1 cellular context compared by ENCODE assay signal in the genomic region with DNA sequence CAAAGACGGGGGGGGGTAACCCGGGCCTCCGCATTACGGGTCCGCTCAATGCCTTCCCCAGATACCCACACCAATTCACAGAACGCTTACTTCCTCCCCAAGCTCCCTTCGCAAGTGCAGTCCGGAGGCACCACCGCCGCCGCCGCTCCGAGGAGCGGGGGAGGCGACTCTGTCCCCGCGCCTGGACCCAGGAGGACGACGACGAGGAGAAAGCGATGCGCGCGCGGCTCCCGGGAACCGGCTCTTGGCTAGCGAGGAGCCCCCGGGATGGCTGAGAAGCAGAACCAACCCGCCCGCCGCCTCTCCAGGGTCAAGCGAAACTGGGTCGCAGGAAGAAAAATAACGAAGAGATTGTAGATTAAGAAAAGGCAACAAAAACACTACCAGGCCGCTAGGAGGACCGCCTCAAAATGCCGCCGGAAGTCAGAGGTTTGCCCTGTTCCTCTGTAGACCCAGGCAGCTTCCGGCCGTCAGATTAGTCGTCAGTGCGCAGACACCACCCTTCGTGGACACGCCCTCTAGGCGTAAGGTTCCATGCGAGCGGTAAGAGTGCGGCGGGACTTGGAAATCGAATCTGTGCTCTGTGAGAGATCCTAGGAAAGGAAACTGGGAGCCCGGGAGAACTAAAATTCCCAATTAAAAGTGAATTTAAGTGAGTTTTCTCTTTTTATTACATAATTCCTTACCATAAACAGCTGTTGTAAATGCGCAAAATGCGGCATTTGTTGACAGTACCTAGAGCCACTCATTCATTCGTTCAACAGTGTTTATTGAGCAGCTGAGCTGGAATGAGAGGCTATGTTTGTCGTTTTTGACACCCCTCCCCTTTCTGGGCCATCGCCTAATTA.
TF ChIP-seq lines count a peak whose summit lies in the region.

A gene with protein sequence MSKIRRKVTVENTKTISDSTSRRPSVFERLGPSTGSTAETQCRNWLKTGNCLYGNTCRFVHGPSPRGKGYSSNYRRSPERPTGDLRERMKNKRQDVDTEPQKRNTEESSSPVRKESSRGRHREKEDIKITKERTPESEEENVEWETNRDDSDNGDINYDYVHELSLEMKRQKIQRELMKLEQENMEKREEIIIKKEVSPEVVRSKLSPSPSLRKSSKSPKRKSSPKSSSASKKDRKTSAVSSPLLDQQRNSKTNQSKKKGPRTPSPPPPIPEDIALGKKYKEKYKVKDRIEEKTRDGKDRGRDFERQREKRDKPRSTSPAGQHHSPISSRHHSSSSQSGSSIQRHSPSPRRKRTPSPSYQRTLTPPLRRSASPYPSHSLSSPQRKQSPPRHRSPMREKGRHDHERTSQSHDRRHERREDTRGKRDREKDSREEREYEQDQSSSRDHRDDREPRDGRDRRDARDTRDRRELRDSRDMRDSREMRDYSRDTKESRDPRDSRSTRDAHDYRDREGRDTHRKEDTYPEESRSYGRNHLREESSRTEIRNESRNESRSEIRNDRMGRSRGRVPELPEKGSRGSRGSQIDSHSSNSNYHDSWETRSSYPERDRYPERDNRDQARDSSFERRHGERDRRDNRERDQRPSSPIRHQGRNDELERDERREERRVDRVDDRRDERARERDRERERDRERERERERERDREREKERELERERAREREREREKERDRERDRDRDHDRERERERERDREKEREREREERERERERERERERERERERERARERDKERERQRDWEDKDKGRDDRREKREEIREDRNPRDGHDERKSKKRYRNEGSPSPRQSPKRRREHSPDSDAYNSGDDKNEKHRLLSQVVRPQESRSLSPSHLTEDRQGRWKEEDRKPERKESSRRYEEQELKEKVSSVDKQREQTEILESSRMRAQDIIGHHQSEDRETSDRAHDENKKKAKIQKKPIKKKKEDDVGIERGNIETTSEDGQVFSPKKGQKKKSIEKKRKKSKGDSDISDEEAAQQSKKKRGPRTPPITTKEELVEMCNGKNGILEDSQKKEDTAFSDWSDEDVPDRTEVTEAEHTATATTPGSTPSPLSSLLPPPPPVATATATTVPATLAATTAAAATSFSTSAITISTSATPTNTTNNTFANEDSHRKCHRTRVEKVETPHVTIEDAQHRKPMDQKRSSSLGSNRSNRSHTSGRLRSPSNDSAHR (N-terminal part only) (minus strand): TSS at position 433 of the 848 bp plus-strand sequence. CDS start 7,239 bp downstream, outside the sequence.

TF ChIP-seq in HEK293, 187 proteins besides CTCF, POLR2A, EP300 and RAD21 (continued from another document and continues in another):
- TF ChIP-seq ZNF571 (tag by site-specific recombination; IDR thresholded peaks at IDR 0.05) (no peak), ZNF701 (tag by site-specific recombination; IDR thresholded peaks at IDR 0.05) (no peak), ZNF549 (tag by site-specific recombination; IDR thresholded peaks at IDR 0.05) (no peak), SP3 (tag by site-specific recombination; IDR thresholded peaks at IDR 0.05) (peak; percentile 67), ZNF747 (tag by site-specific recombination; IDR thresholded peaks at IDR 0.05) (no peak), ZNF292 (tag by site-specific recombination; IDR thresholded peaks at IDR 0.05; ENCODE audit: borderline replicate concordance, low read depth) (no peak), MEIS1 (CRISPR knock-in tag; IDR thresholded peaks at IDR 0.05; ENCODE audit: borderline replicate concordance) (no peak), ZNF626 (tag by site-specific recombination; IDR thresholded peaks at IDR 0.05) (no peak), GLIS1 (tag by site-specific recombination; IDR thresholded peaks at IDR 0.05) (no peak), OVOL3 (tag by site-specific recombination; IDR thresholded peaks at IDR 0.05) (no peak), SETDB1 (IDR thresholded peaks at IDR 0.05; ENCODE audit: insufficient read length, low read length) (no peak), ZNF266 (tag by site-specific recombination; IDR thresholded peaks at IDR 0.05; ENCODE audit: low read depth) (no peak), ZNF629 (tag by site-specific recombination; IDR thresholded peaks at IDR 0.05) (peak; percentile 82), ZNF843 (tag by site-specific recombination; IDR thresholded peaks at IDR 0.05) (no peak), ZNF391 (tag by site-specific recombination; IDR thresholded peaks at IDR 0.05; ENCODE audit: borderline replicate concordance, low read depth) (no peak)
- TF ChIP-seq, protein P1, sequence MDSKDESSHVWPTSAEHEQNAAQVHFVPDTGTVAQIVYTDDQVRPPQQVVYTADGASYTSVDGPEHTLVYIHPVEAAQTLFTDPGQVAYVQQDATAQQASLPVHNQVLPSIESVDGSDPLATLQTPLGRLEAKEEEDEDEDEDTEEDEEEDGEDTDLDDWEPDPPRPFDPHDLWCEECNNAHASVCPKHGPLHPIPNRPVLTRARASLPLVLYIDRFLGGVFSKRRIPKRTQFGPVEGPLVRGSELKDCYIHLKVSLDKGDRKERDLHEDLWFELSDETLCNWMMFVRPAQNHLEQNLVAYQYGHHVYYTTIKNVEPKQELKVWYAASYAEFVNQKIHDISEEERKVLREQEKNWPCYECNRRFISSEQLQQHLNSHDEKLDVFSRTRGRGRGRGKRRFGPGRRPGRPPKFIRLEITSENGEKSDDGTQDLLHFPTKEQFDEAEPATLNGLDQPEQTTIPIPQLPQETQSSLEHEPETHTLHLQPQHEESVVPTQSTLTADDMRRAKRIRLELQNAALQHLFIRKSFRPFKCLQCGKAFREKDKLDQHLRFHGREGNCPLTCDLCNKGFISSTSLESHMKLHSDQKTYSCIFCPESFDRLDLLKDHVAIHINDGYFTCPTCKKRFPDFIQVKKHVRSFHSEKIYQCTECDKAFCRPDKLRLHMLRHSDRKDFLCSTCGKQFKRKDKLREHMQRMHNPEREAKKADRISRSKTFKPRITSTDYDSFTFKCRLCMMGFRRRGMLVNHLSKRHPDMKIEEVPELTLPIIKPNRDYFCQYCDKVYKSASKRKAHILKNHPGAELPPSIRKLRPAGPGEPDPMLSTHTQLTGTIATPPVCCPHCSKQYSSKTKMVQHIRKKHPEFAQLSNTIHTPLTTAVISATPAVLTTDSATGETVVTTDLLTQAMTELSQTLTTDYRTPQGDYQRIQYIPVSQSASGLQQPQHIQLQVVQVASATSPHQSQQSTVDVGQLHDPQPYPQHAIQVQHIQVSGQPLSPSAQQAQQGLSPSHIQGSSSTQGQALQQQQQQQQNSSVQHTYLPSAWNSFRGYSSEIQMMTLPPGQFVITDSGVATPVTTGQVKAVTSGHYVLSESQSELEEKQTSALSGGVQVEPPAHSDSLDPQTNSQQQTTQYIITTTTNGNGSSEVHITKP (tag by site-specific recombination; IDR thresholded peaks at IDR 0.05) = peak; percentile 43; the same call in 1 of the 2 replicates
- TF ChIP-seq, protein P2, sequence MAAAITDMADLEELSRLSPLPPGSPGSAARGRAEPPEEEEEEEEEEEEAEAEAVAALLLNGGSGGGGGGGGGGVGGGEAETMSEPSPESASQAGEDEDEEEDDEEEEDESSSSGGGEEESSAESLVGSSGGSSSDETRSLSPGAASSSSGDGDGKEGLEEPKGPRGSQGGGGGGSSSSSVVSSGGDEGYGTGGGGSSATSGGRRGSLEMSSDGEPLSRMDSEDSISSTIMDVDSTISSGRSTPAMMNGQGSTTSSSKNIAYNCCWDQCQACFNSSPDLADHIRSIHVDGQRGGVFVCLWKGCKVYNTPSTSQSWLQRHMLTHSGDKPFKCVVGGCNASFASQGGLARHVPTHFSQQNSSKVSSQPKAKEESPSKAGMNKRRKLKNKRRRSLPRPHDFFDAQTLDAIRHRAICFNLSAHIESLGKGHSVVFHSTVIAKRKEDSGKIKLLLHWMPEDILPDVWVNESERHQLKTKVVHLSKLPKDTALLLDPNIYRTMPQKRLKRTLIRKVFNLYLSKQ (tag by site-specific recombination; IDR thresholded peaks at IDR 0.05; ENCODE audit: borderline replicate concordance) = no peak
- TF ChIP-seq, protein P3, sequence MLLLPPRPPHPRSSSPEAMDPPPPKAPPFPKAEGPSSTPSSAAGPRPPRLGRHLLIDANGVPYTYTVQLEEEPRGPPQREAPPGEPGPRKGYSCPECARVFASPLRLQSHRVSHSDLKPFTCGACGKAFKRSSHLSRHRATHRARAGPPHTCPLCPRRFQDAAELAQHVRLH (tag by site-specific recombination; IDR thresholded peaks at IDR 0.05) = peak; percentile 43; the same call in 1 of the 2 replicates
- TF ChIP-seq, protein P4, sequence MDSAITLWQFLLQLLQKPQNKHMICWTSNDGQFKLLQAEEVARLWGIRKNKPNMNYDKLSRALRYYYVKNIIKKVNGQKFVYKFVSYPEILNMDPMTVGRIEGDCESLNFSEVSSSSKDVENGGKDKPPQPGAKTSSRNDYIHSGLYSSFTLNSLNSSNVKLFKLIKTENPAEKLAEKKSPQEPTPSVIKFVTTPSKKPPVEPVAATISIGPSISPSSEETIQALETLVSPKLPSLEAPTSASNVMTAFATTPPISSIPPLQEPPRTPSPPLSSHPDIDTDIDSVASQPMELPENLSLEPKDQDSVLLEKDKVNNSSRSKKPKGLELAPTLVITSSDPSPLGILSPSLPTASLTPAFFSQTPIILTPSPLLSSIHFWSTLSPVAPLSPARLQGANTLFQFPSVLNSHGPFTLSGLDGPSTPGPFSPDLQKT (IDR thresholded peaks at IDR 0.05; ENCODE audit: borderline replicate concordance, low read depth, low read length) = no peak
- TF ChIP-seq, protein P5, sequence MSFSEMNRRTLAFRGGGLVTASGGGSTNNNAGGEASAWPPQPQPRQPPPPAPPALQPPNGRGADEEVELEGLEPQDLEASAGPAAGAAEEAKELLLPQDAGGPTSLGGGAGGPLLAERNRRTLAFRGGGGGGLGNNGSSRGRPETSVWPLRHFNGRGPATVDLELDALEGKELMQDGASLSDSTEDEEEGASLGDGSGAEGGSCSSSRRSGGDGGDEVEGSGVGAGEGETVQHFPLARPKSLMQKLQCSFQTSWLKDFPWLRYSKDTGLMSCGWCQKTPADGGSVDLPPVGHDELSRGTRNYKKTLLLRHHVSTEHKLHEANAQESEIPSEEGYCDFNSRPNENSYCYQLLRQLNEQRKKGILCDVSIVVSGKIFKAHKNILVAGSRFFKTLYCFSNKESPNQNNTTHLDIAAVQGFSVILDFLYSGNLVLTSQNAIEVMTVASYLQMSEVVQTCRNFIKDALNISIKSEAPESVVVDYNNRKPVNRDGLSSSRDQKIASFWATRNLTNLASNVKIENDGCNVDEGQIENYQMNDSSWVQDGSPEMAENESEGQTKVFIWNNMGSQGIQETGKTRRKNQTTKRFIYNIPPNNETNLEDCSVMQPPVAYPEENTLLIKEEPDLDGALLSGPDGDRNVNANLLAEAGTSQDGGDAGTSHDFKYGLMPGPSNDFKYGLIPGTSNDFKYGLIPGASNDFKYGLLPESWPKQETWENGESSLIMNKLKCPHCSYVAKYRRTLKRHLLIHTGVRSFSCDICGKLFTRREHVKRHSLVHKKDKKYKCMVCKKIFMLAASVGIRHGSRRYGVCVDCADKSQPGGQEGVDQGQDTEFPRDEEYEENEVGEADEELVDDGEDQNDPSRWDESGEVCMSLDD (tag by site-specific recombination; IDR thresholded peaks at IDR 0.05) = no peak
- TF ChIP-seq, protein P6, sequence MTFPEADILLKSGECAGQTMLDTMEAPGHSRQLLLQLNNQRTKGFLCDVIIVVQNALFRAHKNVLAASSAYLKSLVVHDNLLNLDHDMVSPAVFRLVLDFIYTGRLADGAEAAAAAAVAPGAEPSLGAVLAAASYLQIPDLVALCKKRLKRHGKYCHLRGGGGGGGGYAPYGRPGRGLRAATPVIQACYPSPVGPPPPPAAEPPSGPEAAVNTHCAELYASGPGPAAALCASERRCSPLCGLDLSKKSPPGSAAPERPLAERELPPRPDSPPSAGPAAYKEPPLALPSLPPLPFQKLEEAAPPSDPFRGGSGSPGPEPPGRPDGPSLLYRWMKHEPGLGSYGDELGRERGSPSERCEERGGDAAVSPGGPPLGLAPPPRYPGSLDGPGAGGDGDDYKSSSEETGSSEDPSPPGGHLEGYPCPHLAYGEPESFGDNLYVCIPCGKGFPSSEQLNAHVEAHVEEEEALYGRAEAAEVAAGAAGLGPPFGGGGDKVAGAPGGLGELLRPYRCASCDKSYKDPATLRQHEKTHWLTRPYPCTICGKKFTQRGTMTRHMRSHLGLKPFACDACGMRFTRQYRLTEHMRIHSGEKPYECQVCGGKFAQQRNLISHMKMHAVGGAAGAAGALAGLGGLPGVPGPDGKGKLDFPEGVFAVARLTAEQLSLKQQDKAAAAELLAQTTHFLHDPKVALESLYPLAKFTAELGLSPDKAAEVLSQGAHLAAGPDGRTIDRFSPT (tag by site-specific recombination; IDR thresholded peaks at IDR 0.05) = no peak
- TF ChIP-seq, protein P7, sequence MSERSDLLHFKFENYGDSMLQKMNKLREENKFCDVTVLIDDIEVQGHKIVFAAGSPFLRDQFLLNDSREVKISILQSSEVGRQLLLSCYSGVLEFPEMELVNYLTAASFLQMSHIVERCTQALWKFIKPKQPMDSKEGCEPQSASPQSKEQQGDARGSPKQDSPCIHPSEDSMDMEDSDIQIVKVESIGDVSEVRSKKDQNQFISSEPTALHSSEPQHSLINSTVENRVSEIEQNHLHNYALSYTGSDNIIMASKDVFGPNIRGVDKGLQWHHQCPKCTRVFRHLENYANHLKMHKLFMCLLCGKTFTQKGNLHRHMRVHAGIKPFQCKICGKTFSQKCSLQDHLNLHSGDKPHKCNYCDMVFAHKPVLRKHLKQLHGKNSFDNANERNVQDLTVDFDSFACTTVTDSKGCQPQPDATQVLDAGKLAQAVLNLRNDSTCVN (tag by site-specific recombination; optimal IDR thresholded peaks at IDR 0.05) = peak; percentile 71
